Comparison of ENCODE assay signal across 8 cellular contexts in genomic region chr2:190359896-190360376, GRCh38. TPM values are rescaled to one million over a fixed set of nuclear protein-coding genes. Genes with fewer than 3 reads are reported as not detected.
DNase-seq lines count a peak whose midpoint lies in the region; ATAC-seq and TF ChIP-seq lines count a peak whose summit lies in the region.

No MANE protein-coding gene starts in this region.

- H3K27ac ChIP-seq in breast epithelium = peak overlapping the region; percentile 79 to 81

- TF ChIP-seq CTCF in breast epithelium (IDR thresholded peaks at IDR 0.05) = no peak

- H3K4me1 Mint-ChIP-seq in T-cell = peaks cover 20 to 33% (median 31%) of the 10 kb centered on the region in 3 donors

- CTCF ChIA-PET in T-cell (lab: Charles Lee) = interaction anchor here (0.7 to 1.8 kb wide), 6 partner anchors 10 to 340 kb away, joined by 3 to 7 read pairs (median 4); partner anchors contain the start of gene HIBCH (in 2 of the 2)

- intact Hi-C loops in breast epithelium (cut with DNase I; ENCODE audit: low total_unique reads) = no loop called here

- H3K36me3 Mint-ChIP-seq in T-cell = peaks cover 6% of the 10 kb centered on the region

- H3K27me3 Mint-ChIP-seq in T-cell = no peaks in the 10 kb centered on the region

- ATAC-seq in HG03097 (IDR thresholded peaks at IDR 0.05; ENCODE audit: low FRiP score, unreplicated experiment) = peak; percentile 95
- peak; percentile 85 to 90 (median 89) for ATAC-seq in T-cell (replicated peaks in 1 of 4)
- ATAC-seq in left lobe of liver = peak; percentile 93

- H3K4me1 ChIP-seq in breast epithelium = peaks cover 0 to 5% of the 10 kb centered on the region in 2 donors

- in situ Hi-C loops in KBM-7 (cut with MboI; ENCODE audit: low pct_unique_long_range_greater_than_20kb, low sequenced_read_pairs) = no loop called here

- TF ChIP-seq POLR2A in breast epithelium (IDR thresholded peaks at IDR 0.05) = no peak

- POLR2A ChIA-PET in T-cell (lab: Charles Lee) = interaction anchor here in 1 of 2 donors (0.5 to 0.7 kb wide), 3 partner anchors 47 to 769 kb away, joined by 3 to 4 read pairs (median 4); no protein-coding TSS in a partner anchor

- H3K4me3 Mint-ChIP-seq in T-cell = peak overlapping the region; percentile 85 to 88 (median 87)

- peak overlapping the region; percentile 15 to 60 (median 41) for H3K4me3 ChIP-seq in breast epithelium

- H3K27ac Mint-ChIP-seq in T-cell = peak overlapping the region; percentile 94 to 97

- peak; percentile 29 for DNase-seq in NCI-H146 (lab: John Stamatoyannopoulos, UW)
- no peak for DNase-seq in NCI-H146 treated with DMSO at 0.1 percent for 48 hours (lab: John Stamatoyannopoulos, UW; ENCODE audit: unreplicated experiment)
- DNase-seq in T-cell = peak in 32 of 34 experiments; percentile 12 to 58 (median 32)
- peak in 1 of 2 donors; percentile 75 for DNase-seq in breast epithelium (ENCODE audit: low spot score in 2 of 2)
- peak; percentile 84 for DNase-seq in left lobe of liver (ENCODE audit: low spot score)
- peak; percentile 11 to 18 for DNase-seq in stimulated activated CD4-positive, alpha-beta T cell treated with anti-CD3 and anti-CD28 coated beads, Interleukin-2, amount 100 ng/mL, for 48 hours
- no peak for DNase-seq in KBM-7

- H3K9me3 Mint-ChIP-seq in T-cell = no peaks in the 10 kb centered on the region

- no peaks in the 10 kb centered on the region for H3K9me3 ChIP-seq in breast epithelium

- no peaks in the 10 kb centered on the region for H3K27me3 ChIP-seq in breast epithelium

- H3K36me3 ChIP-seq in breast epithelium = no peaks in the 10 kb centered on the region

RNA-seq across cellular contexts. Expression of gene INPP1, which starts 16.5 kb away (rescaled TPM):
- 1 to 10 TPM; 2.1 to 7.1 (median 2.9) TPM for total RNA-seq in T-cell
- 10 to 100 TPM in 2 of 3 donors, 1 to 10 TPM in 1; 7.4 to 24.3 (median 15.5) TPM for total RNA-seq in breast epithelium
- 12.4 TPM for total RNA-seq in left lobe of liver

RNA-seq across cellular contexts. Expression of gene HIBCH, which starts 40.3 kb away (rescaled TPM):
- 10 to 100 TPM; 15.5 to 19.8 (median 19.4) TPM for total RNA-seq in T-cell
- total RNA-seq in breast epithelium = 10 to 100 TPM; 22.2 to 31.8 (median 22.9) TPM
- total RNA-seq in left lobe of liver = 80.7 TPM

RNA-seq across cellular contexts. Expression of gene MFSD6, which starts 48.2 kb away (rescaled TPM):
- total RNA-seq in T-cell (10 to 100 TPM; 42.3 to 47.4 (median 44.4) TPM), breast epithelium (100 to 1,000 TPM in 1 of 3 donors, 10 to 100 TPM in 2; 52.0 to 180 (median 92.4) TPM), left lobe of liver (1.9 TPM)

Comparison
In these comparisons a context has a peak if more than half of its experiments do, and no peak if none do; other contexts are left out.
1. DNase-seq: peak in NCI-H146 (single experiment), T-cell (32 of 34), left lobe of liver (single experiment) and stimulated activated CD4-positive, alpha-beta T cell treated with anti-CD3 and anti-CD28 coated beads, Interleukin-2, amount 100 ng/mL, for 48 hours (2 of 2); none in NCI-H146 treated with DMSO at 0.1 percent for 48 hours (single experiment) and KBM-7 (single experiment).
2. RNA of gene MFSD6, which starts 48.2 kb away (total RNA-seq): 52.0 to 180 TPM in breast epithelium and 42.3 to 47.4 TPM in T-cell; 1.9 TPM in left lobe of liver (single experiment); every median in the first group is over 10 times any median in the second.
3. Peak in every context shown above with its lines, with median percentiles within 50 percentile points of each other: ATAC-seq.